In the genomic region with DNA sequence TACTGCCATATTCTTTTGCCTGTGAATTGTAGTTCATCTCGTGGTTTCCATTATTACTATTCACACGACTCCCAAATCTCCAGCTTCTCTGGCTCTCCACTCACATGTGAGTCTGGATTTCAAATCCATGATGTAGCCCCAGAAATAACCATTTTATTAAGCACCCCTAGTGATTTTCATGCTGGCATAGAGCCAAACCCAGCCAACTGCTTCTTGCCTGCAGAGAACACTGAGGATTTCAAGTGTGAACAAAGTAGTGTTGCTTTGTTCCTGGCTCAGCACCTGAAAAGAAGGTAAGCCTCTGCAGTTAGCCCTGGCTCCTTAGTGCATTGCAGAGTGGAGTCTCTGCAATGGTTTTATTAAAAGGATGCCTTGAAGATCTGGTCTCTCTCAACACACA, we compare ENCODE assay signal across 19 cellular contexts. TPM values are rescaled to one million over a fixed set of nuclear protein-coding genes. Genes with fewer than 3 reads are reported as not detected.
DNase-seq lines count a peak whose midpoint lies in the region; ATAC-seq and TF ChIP-seq lines count a peak whose summit lies in the region.
"Had no signal": no experiment of that assay in that cellular context is flagged by ENCODE, and none has a peak within 500 bp of the region (broad histone marks: within the 10 kb centered on the region; RNA-seq: fewer than 3 reads in every experiment).

No MANE protein-coding gene starts in this region.

- H3K36me3 ChIP-seq in suprapubic skin (peaks cover 55% of the 10 kb centered on the region), aorta (ENCODE audit: control insufficient read depth in 1 of 2, insufficient read depth in 2 of 2, low read length in 1 of 2) (peaks cover 3 to 5% of the 10 kb centered on the region in 2 donors)

- intact Hi-C loops in activated CD4-positive, alpha-beta T cell treated with anti-CD3 and anti-CD28 coated beads for 36 hours (cut with DNase I, micrococcal nuclease) = no loop called here
- intact Hi-C loops in aorta (cut with DNase I) = no loop called here

- TF ChIP-seq POLR2A in suprapubic skin (IDR thresholded peaks at IDR 0.05) = no peak

- peaks cover 22% of the 10 kb centered on the region for H3K36me3 Mint-ChIP-seq in activated CD4-positive, alpha-beta T cell treated with anti-CD3 and anti-CD28 coated beads for 36 hours (ENCODE audit: low read depth)
- H3K36me3 Mint-ChIP-seq in activated CD4-positive, alpha-beta T cell treated with anti-CD3 and anti-CD28 coated beads, Interleukin-2, amount 10 ng/mL, durations not matched to agents 7 days and 5 days (ENCODE audit: low read depth) = peaks cover 24% of the 10 kb centered on the region
- H3K36me3 Mint-ChIP-seq in neural crest cell (ENCODE audit: low read depth) = no peaks in the 10 kb centered on the region

- no peaks in the 10 kb centered on the region for H3K9me3 Mint-ChIP-seq in activated CD4-positive, alpha-beta T cell treated with anti-CD3 and anti-CD28 coated beads for 36 hours (ENCODE audit: low read depth)
- no peaks in the 10 kb centered on the region for H3K9me3 Mint-ChIP-seq in activated CD4-positive, alpha-beta T cell treated with anti-CD3 and anti-CD28 coated beads, Interleukin-2, amount 10 ng/mL, durations not matched to agents 7 days and 5 days
- H3K9me3 Mint-ChIP-seq in neural crest cell = no peaks in the 10 kb centered on the region
- H3K9me3 Mint-ChIP-seq: H9 had no signal

- H3K9me3 ChIP-seq in suprapubic skin (no peaks in the 10 kb centered on the region), aorta (ENCODE audit: control insufficient read depth, low read length) (no peaks in the 10 kb centered on the region)
- H3K9me3 ChIP-seq: Caco-2, MG63 had no signal

- H3K4me1 Mint-ChIP-seq in activated CD4-positive, alpha-beta T cell treated with anti-CD3 and anti-CD28 coated beads for 36 hours = peaks cover 2% of the 10 kb centered on the region
- peaks cover 6% of the 10 kb centered on the region for H3K4me1 Mint-ChIP-seq in activated CD4-positive, alpha-beta T cell treated with anti-CD3 and anti-CD28 coated beads, Interleukin-2, amount 10 ng/mL, durations not matched to agents 7 days and 5 days
- no peaks in the 10 kb centered on the region for H3K4me1 Mint-ChIP-seq in neural crest cell
- H3K4me1 Mint-ChIP-seq: H9 had no signal

- H3K4me1 ChIP-seq in suprapubic skin = no peaks in the 10 kb centered on the region
- no peaks in the 10 kb centered on the region for H3K4me1 ChIP-seq in aorta (ENCODE audit: control insufficient read depth in 1 of 2, insufficient read depth in 2 of 2, low read length in 2 of 2)
- H3K4me1 ChIP-seq: Caco-2 had no signal

- POLR2A ChIA-PET in activated CD4-positive, alpha-beta T cell treated with anti-CD3 and anti-CD28 coated beads for 36 hours (lab: Charles Lee) = no interaction called here
- POLR2A ChIA-PET in activated CD4-positive, alpha-beta T cell treated with anti-CD3 and anti-CD28 coated beads, Interleukin-2, amount 10 ng/mL, durations not matched to agents 7 days and 5 days (lab: Charles Lee) = no interaction called here

- TF ChIP-seq CTCF in neural crest cell (conservative IDR thresholded peaks at IDR 0.05) (no peak), suprapubic skin (IDR thresholded peaks at IDR 0.05) (no peak)

- H3K27ac ChIP-seq in angular gyrus (ENCODE audit: low read depth, low read length) (peak overlapping the region; percentile 87), suprapubic skin (no peak overlapping the region), aorta (ENCODE audit: low read depth in 1 of 2, low read length in 2 of 2) (no peak overlapping the region)

- no peak overlapping the region for H3K4me3 ChIP-seq in suprapubic skin
- no peak overlapping the region for H3K4me3 ChIP-seq in aorta (ENCODE audit: low read length in 2 of 2)
- H3K4me3 ChIP-seq: MG63 had no signal

- no peak for DNase-seq in activated CD4-positive, alpha-beta T cell treated with anti-CD3 and anti-CD28 coated beads for 36 hours
- DNase-seq in activated CD4-positive, alpha-beta T cell treated with anti-CD3 and anti-CD28 coated beads, Interleukin-2, amount 10 ng/mL, durations not matched to agents 7 days and 5 days = no peak
- peak; percentile 76 for DNase-seq in DMS79 treated with DMSO at 0.1 percent for 48 hours (lab: John Stamatoyannopoulos, UW)
- no peak for DNase-seq in neural crest cell (ENCODE audit: low read depth, low spot score)
- DNase-seq in suprapubic skin (ENCODE audit: low spot score in 2 of 2) = no peak
- no peak for DNase-seq in NCI-H446 (lab: John Stamatoyannopoulos, UW)
- DNase-seq in aorta = no peak
- DNase-seq: Caco-2; DMS53; H9; Karpas-422; MG63; NCI-H1092 treated with DMSO at 0.1 percent for 48 hours; NCI-H187 treated with DMSO at 0.1 percent for 48 hours; NCI-H524 treated with DMSO at 0.1 percent for 48 hours; NK-92 treated with Interleukin-12 subunit alpha and Interleukin-12 subunit beta, amount 100 ng/mL, for 24 hours; RPMI8226; SIG-M5 had no signal

- TF ChIP-seq EP300 in suprapubic skin (IDR thresholded peaks at IDR 0.05) = no peak

- CTCF ChIA-PET in activated CD4-positive, alpha-beta T cell treated with anti-CD3 and anti-CD28 coated beads for 36 hours (lab: Charles Lee) = interaction anchor here (0.9 to 1.0 kb wide), 3 partner anchors 30 to 229 kb away, joined by 3 to 4 read pairs (median 4); no protein-coding TSS in a partner anchor
- CTCF ChIA-PET in activated CD4-positive, alpha-beta T cell treated with anti-CD3 and anti-CD28 coated beads, Interleukin-2, amount 10 ng/mL, durations not matched to agents 7 days and 5 days (lab: Charles Lee) = interaction anchor here (0.7 kb wide), 1 partner anchor 80 kb away, joined by 3 read pairs; no protein-coding TSS in a partner anchor

- no peaks in the 10 kb centered on the region for H3K27me3 ChIP-seq in suprapubic skin
- no peaks in the 10 kb centered on the region for H3K27me3 ChIP-seq in aorta (ENCODE audit: control insufficient read depth in 1 of 2, insufficient read depth in 2 of 2, low read length in 1 of 2)
- H3K27me3 ChIP-seq: MG63 had no signal

- 81% methylated on average over 2 of the region's 2 CpGs for WGBS in suprapubic skin
- 95 to 96% methylated on average over 2 of the region's 2 CpGs for WGBS in aorta, 2 donors

- H3K27ac Mint-ChIP-seq in activated CD4-positive, alpha-beta T cell treated with anti-CD3 and anti-CD28 coated beads for 36 hours = peak overlapping the region; percentile 7
- H3K27ac Mint-ChIP-seq in activated CD4-positive, alpha-beta T cell treated with anti-CD3 and anti-CD28 coated beads, Interleukin-2, amount 10 ng/mL, durations not matched to agents 7 days and 5 days = no peak overlapping the region
- H3K27ac Mint-ChIP-seq in neural crest cell (ENCODE audit: unreplicated experiment) = peak overlapping the region; percentile 3
- H3K27ac Mint-ChIP-seq: H9 had no signal

- no peak overlapping the region for H3K4me3 Mint-ChIP-seq in activated CD4-positive, alpha-beta T cell treated with anti-CD3 and anti-CD28 coated beads for 36 hours
- H3K4me3 Mint-ChIP-seq in activated CD4-positive, alpha-beta T cell treated with anti-CD3 and anti-CD28 coated beads, Interleukin-2, amount 10 ng/mL, durations not matched to agents 7 days and 5 days = no peak overlapping the region
- no peak overlapping the region for H3K4me3 Mint-ChIP-seq in neural crest cell
- H3K4me3 Mint-ChIP-seq: H9 had no signal

- ATAC-seq in activated CD4-positive, alpha-beta T cell treated with anti-CD3 and anti-CD28 coated beads for 36 hours = no peak
- no peak for ATAC-seq in aorta (ENCODE audit: low FRiP score)

- no peaks in the 10 kb centered on the region for H3K27me3 Mint-ChIP-seq in activated CD4-positive, alpha-beta T cell treated with anti-CD3 and anti-CD28 coated beads for 36 hours
- no peaks in the 10 kb centered on the region for H3K27me3 Mint-ChIP-seq in activated CD4-positive, alpha-beta T cell treated with anti-CD3 and anti-CD28 coated beads, Interleukin-2, amount 10 ng/mL, durations not matched to agents 7 days and 5 days
- H3K27me3 Mint-ChIP-seq in neural crest cell (ENCODE audit: low read depth) = no peaks in the 10 kb centered on the region

RNA-seq across cellular contexts. Expression of a gene that starts 25.9 kb away (rescaled TPM):
- total RNA-seq in activated CD4-positive, alpha-beta T cell treated with anti-CD3 and anti-CD28 coated beads for 36 hours = 10 to 100 TPM in 1 of 2 experiments, 1 to 10 TPM in 1; 9.4 to 10.4 TPM
- total RNA-seq in activated CD4-positive, alpha-beta T cell treated with anti-CD3 and anti-CD28 coated beads, Interleukin-2, amount 10 ng/mL, durations not matched to agents 7 days and 5 days = 1 to 10 TPM; 8.4 to 9.5 TPM
- total RNA-seq in neural crest cell (6.8 and 7.2 TPM in 2 replicates), suprapubic skin (10 to 100 TPM in 3 of 4 donors, 1 to 10 TPM in 1; 9.6 to 17.9 (median 11.6) TPM), aorta (1 to 10 TPM; 7.2 to 8.1 TPM)
- polyA plus RNA-seq in aorta = 1 to 10 TPM in 1 of 2 donors, under 1 TPM in 1; 0.50 to 3.0 TPM

RNA-seq across cellular contexts. Expression of a gene that starts 47.7 kb away (rescaled TPM):
- under 1 TPM; 0.11 to 0.14 TPM for total RNA-seq in activated CD4-positive, alpha-beta T cell treated with anti-CD3 and anti-CD28 coated beads for 36 hours
- not detected for total RNA-seq in activated CD4-positive, alpha-beta T cell treated with anti-CD3 and anti-CD28 coated beads, Interleukin-2, amount 10 ng/mL, durations not matched to agents 7 days and 5 days
- total RNA-seq in neural crest cell = 0.05 TPM in 1 of 2 replicates, not detected in the other
- total RNA-seq in suprapubic skin = 100 to 1,000 TPM; 195 to 235 (median 227) TPM
- total RNA-seq in aorta = 1 to 10 TPM; 1.9 to 3.8 TPM
- polyA plus RNA-seq in aorta = 1 to 10 TPM; 2.6 to 9.8 TPM

Comparison
In these comparisons a context has a peak if more than half of its experiments do, and no peak if none do; other contexts are left out.
1. RNA of a gene that starts 47.7 kb away (total RNA-seq): 195 to 235 TPM in suprapubic skin; 1.9 to 3.8 TPM in aorta, 0.11 to 0.14 TPM in activated CD4-positive, alpha-beta T cell treated with anti-CD3 and anti-CD28 coated beads for 36 hours, not detected in activated CD4-positive, alpha-beta T cell treated with anti-CD3 and anti-CD28 coated beads, Interleukin-2, amount 10 ng/mL, durations not matched to agents 7 days and 5 days and 0.05 TPM in neural crest cell; every median in the first group is over 10 times any median in the second.